Comparison of ENCODE assay signal across 11 cellular contexts in genomic region chr4:87033902-87034301, GRCh38.
DNase-seq lines count a peak whose midpoint lies in the region; ATAC-seq and TF ChIP-seq lines count a peak whose summit lies in the region.
"Had no signal": no experiment of that assay in that cellular context is flagged by ENCODE, and none has a peak within 500 bp of the region (broad histone marks: within the 10 kb centered on the region; RNA-seq: fewer than 3 reads in every experiment).

No MANE protein-coding gene starts in this region.

- no peak for ATAC-seq in HG03135 (IDR thresholded peaks at IDR 0.05; ENCODE audit: unreplicated experiment)
- ATAC-seq in GM21528 (IDR thresholded peaks at IDR 0.05; ENCODE audit: low FRiP score, unreplicated experiment): no peak

- no peaks in the 10 kb centered on the region for H3K27me3 ChIP-seq in stomach
- H3K27me3 ChIP-seq: Peyer's patch had no signal

- WGBS in adipose tissue, 3 donors: 72 to 78% (median 74%) methylated on average over 8 of the region's 8 CpGs
- WGBS in stomach, 5 donors: 79 to 86% (median 85%) methylated on average over 8 of the region's 8 CpGs

- no peak overlapping the region for H3K4me3 ChIP-seq in stomach

- no peaks in the 10 kb centered on the region for H3K9me3 ChIP-seq in stomach
- H3K9me3 ChIP-seq: Peyer's patch had no signal

- TF ChIP-seq CTCF in GM12872 (IDR thresholded peaks at IDR 0.05; ENCODE audit: insufficient read depth, low read depth, low read length) (peak; percentile 17; the same call in 1 of the 3 replicates), stomach (IDR thresholded peaks at IDR 0.05) (no peak)

- no peak for TF ChIP-seq EP300 in stomach (IDR thresholded peaks at IDR 0.05)

- no peak for TF ChIP-seq POLR2A in stomach (IDR thresholded peaks at IDR 0.05)

- peaks cover 77 to 100% (median 92%) of the 10 kb centered on the region in 4 donors for H3K4me1 ChIP-seq in stomach

- H3K36me3 ChIP-seq in stomach: no peaks in the 10 kb centered on the region
- H3K36me3 ChIP-seq: Peyer's patch had no signal

- DNase-seq in iPS-NIHi11 (ENCODE audit: low spot score): peak; percentile 52
- no peak for DNase-seq in stomach
- DNase-seq in stimulated activated CD4-positive, alpha-beta T cell treated with anti-CD3 and anti-CD28 coated beads, Interleukin-2, amount 100 ng/mL, for 48 hours: no peak
- DNase-seq in T1000 (lab: John Stamatoyannopoulos, UW): no peak
- DNase-seq: NCI-H1105 treated with DMSO at 0.1 percent for 48 hours, NCI-H510A, Peyer's patch had no signal

- intact Hi-C loops in stomach (cut with DNase I; ENCODE audit: low total_unique reads): no loop called here

- H3K27ac ChIP-seq in adipose tissue (ENCODE audit: low read depth, low read length) (peak overlapping the region; percentile 58), stomach (peak overlapping the region in 3 of 5 donors; percentile 5 to 82 (median 71))
